In the genomic region with DNA sequence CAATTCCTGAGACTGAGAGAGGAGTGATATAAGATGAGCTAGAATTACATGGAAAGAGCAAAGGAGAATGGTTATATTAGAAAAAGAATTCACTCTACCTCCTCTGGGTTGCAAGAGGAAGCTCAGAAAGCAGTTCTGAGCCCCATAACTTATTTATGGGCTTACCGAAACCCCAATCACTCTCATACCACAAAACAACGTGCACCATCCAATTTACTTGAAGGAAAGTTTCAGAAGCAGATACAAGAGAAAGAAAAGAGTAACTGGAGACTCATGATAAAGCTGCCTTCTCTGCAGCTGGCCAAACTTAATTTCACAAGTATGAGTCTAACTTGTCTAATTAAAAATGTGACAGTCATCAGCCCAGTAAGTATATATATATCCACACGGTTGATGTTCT, we compare ENCODE assay signal across 28 cellular contexts.
"Had no signal": no experiment of that assay in that cellular context is flagged by ENCODE, and none has a peak within 500 bp of the region (broad histone marks: within the 10 kb centered on the region; RNA-seq: fewer than 3 reads in every experiment).

No MANE protein-coding gene starts in this region.

- H3K36me3 ChIP-seq: ovary had no signal

- H3K27ac Mint-ChIP-seq: activated CD4-positive, alpha-beta T cell treated with anti-CD3 and anti-CD28 coated beads, Interleukin-2, amount 10 ng/mL, durations not matched to agents 7 days and 5 days; activated CD8-positive, alpha-beta T cell treated with anti-CD3 and anti-CD28 coated beads, Interleukin-2, amount 10 ng/mL, durations not matched to agents 7 days and 5 days; mesothelial cell of epicardium; nephron progenitor cell; progenitor cell of endocrine pancreas had no signal

- H3K27me3 Mint-ChIP-seq: activated CD4-positive, alpha-beta T cell treated with anti-CD3 and anti-CD28 coated beads, Interleukin-2, amount 10 ng/mL, durations not matched to agents 7 days and 5 days; naive B cell; progenitor cell of endocrine pancreas had no signal

- H3K4me3 Mint-ChIP-seq: activated CD4-positive, alpha-beta T cell treated with anti-CD3 and anti-CD28 coated beads, Interleukin-2, amount 10 ng/mL, durations not matched to agents 7 days and 5 days; activated CD8-positive, alpha-beta T cell treated with anti-CD3 and anti-CD28 coated beads, Interleukin-2, amount 10 ng/mL, durations not matched to agents 7 days and 5 days; immature natural killer cell; mesothelial cell of epicardium; naive B cell; nephron progenitor cell had no signal

- H3K27ac ChIP-seq: esophagus muscularis mucosa, foreskin keratinocyte, heart left ventricle, ovary, right lobe of liver, skin epidermis, thoracic aorta had no signal

- H3K4me3 ChIP-seq: esophagus muscularis mucosa, heart left ventricle, ovary, right lobe of liver, skin epidermis, thoracic aorta had no signal

- DNase-seq: activated CD4-positive, alpha-beta T cell treated with anti-CD3 and anti-CD28 coated beads, Interleukin-2, amount 10 ng/mL, durations not matched to agents 7 days and 5 days; activated CD4-positive, CD25-positive, alpha-beta regulatory T cell treated with anti-CD3 and anti-CD28 coated beads, Interleukin-2, amount 50 U/mL, for 72 hours; activated CD8-positive, alpha-beta T cell treated with anti-CD3 and anti-CD28 coated beads, Interleukin-2, amount 10 ng/mL, durations not matched to agents 7 days and 5 days; amygdala; cortex of kidney; foreskin keratinocyte; heart left ventricle; hypothalamus; immature natural killer cell; kidney; left colon; mammary epithelial cell; naive B cell; nephron progenitor cell; ovary; right lobe of liver; stimulated activated CD4-positive, alpha-beta T cell treated with anti-CD3 and anti-CD28 coated beads, Interleukin-12 subunit alpha, Interleukin-12 subunit beta, amount 100 ng/mL, for 4 hours; stimulated activated CD4-positive, alpha-beta T cell treated with anti-CD3 and anti-CD28 coated beads, Interleukin-4, amount 100 ng/mL, for 4 hours; stimulated activated CD8-positive, alpha-beta memory T cell treated with anti-CD3 and anti-CD28 coated beads, Interleukin-4, amount 100 ng/mL, for 48 hours; stimulated activated naive CD4-positive, alpha-beta T cell; T-helper 2 cell; trophoblast cell had no signal

- H3K4me1 ChIP-seq: foreskin keratinocyte, right lobe of liver had no signal

- H3K9me3 Mint-ChIP-seq: activated CD4-positive, alpha-beta T cell treated with anti-CD3 and anti-CD28 coated beads, Interleukin-2, amount 10 ng/mL, durations not matched to agents 7 days and 5 days; immature natural killer cell; mesothelial cell of epicardium; naive B cell; nephron progenitor cell had no signal

- H3K27me3 ChIP-seq: esophagus muscularis mucosa, foreskin keratinocyte, heart left ventricle, ovary, right lobe of liver had no signal

- H3K9me3 ChIP-seq: esophagus muscularis mucosa, heart left ventricle, ovary, right lobe of liver, thoracic aorta had no signal

- H3K4me1 Mint-ChIP-seq: activated CD4-positive, alpha-beta T cell treated with anti-CD3 and anti-CD28 coated beads, Interleukin-2, amount 10 ng/mL, durations not matched to agents 7 days and 5 days; immature natural killer cell; mesothelial cell of epicardium; naive B cell; nephron progenitor cell had no signal

- ATAC-seq: activated CD8-positive, alpha-beta T cell treated with anti-CD3 and anti-CD28 coated beads, Interleukin-2, amount 10 ng/mL, durations not matched to agents 7 days and 5 days; foreskin keratinocyte; heart left ventricle; left colon; right lobe of liver; SK-N-SH treated with all-trans-retinoic acid at 6 μM for 48 hours had no signal
